In the genomic region with DNA sequence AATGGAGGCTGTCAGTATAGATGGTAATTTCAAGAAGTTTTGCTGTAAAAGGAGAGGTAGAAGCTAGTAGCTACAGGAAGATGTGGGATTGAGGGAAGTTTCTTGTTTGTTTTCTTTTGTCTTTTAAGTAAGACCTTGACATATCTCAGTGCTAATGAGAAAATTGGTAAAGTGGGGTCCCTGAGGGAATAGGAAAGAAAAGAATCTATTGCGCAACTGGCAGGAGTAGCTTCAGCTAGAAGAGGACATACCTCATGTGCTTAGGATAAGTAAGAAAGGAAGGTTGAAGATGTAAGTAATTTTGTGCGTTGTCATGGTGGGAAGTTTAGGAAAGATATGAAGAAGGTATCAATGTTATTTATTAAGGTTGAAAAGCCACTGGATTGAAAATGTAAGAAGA, we compare ENCODE assay signal across 17 cellular contexts. TPM values are rescaled to one million over a fixed set of nuclear protein-coding genes. Genes with fewer than 3 reads are reported as not detected.
A peak's percentile ranks its signal among the peaks of the same experiment; 100 is the strongest.
DNase-seq lines count a peak whose midpoint lies in the region; ATAC-seq, FAIRE-seq and TF ChIP-seq lines count a peak whose summit lies in the region.
"Had no signal": no experiment of that assay in that cellular context is flagged by ENCODE, and none has a peak within 500 bp of the region (broad histone marks: within the 10 kb centered on the region; RNA-seq: fewer than 3 reads in every experiment).

No MANE protein-coding gene starts in this region.

- no peak for TF ChIP-seq CTCF in HepG2 (CRISPR knock-in tag; IDR thresholded peaks at IDR 0.05)
- TF ChIP-seq CTCF in right lobe of liver (IDR thresholded peaks at IDR 0.05) = no peak
- no peak for TF ChIP-seq CTCF in K562 (IDR thresholded peaks at IDR 0.05 in 2 of 3, conservative IDR thresholded peaks at IDR 0.05 in 1 of 3; ENCODE audit: insufficient read depth in 2 of 3, low read depth in 1 of 3, low read length in 3 of 3)
- TF ChIP-seq CTCF in D721Med (IDR thresholded peaks at IDR 0.05; ENCODE audit: insufficient read depth, missing control alignments) = no peak

- no peaks in the 10 kb centered on the region for H3K4me1 ChIP-seq in HepG2 (ENCODE audit: insufficient read depth, low read length)
- H3K4me1 ChIP-seq in right lobe of liver = no peaks in the 10 kb centered on the region
- H3K4me1 ChIP-seq in K562 (replicated peaks in 1 of 2; ENCODE audit: control insufficient read depth in 2 of 2, insufficient read depth in 2 of 2, low read length in 2 of 2) = no peaks in the 10 kb centered on the region

- CTCF ChIA-PET in HepG2 (lab: Yijun Ruan, JAX; ENCODE audit: low intra/inter-chr PET ratio, low total read pairs) = no interaction called here
- CTCF ChIA-PET in K562 (lab: Yijun Ruan, JAX; ENCODE audit: low intra/inter-chr PET ratio) = no interaction called here

- H4K20me1 ChIP-seq in HepG2 (ENCODE audit: insufficient read depth, low read length) (no peaks in the 10 kb centered on the region), K562 (replicated peaks; ENCODE audit: control insufficient read depth, insufficient read depth, low read length) (no peaks in the 10 kb centered on the region)

- no peak for FAIRE-seq in HepG2 (lab: Jason Lieb, UNC)
- FAIRE-seq in K562 (lab: Jason Lieb, UNC) = no peak
- no peak for FAIRE-seq in D721Med (lab: Jason Lieb, UNC)
- FAIRE-seq: G401.6, H54, HTR-8/SVneo had no signal

- intact Hi-C loops in HepG2 (cut with micrococcal nuclease; ENCODE audit: unreplicated experiment) (no loop called here), right lobe of liver (cut with DNase I) (loop anchor here in 1 of 2 donors (10.0 kb wide), 1 partner anchor 245 kb away; no protein-coding TSS in a partner anchor), K562 (cut with micrococcal nuclease) (no loop called here)

- no peaks in the 10 kb centered on the region for H3K9me1 ChIP-seq in K562 (ENCODE audit: control insufficient read depth, insufficient read depth, low read length)

- H3K9me3 ChIP-seq in HepG2 (ENCODE audit: low read length) = no peaks in the 10 kb centered on the region
- H3K9me3 ChIP-seq in right lobe of liver = no peaks in the 10 kb centered on the region
- no peaks in the 10 kb centered on the region for H3K9me3 ChIP-seq in KOPT-K1 (ENCODE audit: insufficient read depth, low read length, poor library complexity, severe bottlenecking)
- no peaks in the 10 kb centered on the region for H3K9me3 ChIP-seq in K562 (replicated peaks; ENCODE audit: control insufficient read depth, insufficient read depth, low read depth, low read length)

- DNase-seq in HepG2 (ENCODE audit: low spot score) (no peak), right lobe of liver (no peak), K562 (ENCODE audit: extremely low read depth in 1 of 4, low spot score in 3 of 4) (no peak), D721Med (ENCODE audit: insufficient read length, low spot score) (no peak)
- no peak for DNase-seq in activated CD4-positive, alpha-beta T cell treated with anti-CD3 and anti-CD28 coated beads, Interleukin-2, amount 50 U/mL, for 4 hours
- DNase-seq: 8988T; C1 segment of cervical spinal cord; Calu3; CD4-positive, alpha-beta T cell; DMS79; EL had no signal

- H3K4me2 ChIP-seq in HepG2 (ENCODE audit: low read depth, low read length) (no peak overlapping the region), K562 (ENCODE audit: insufficient read depth, low read length) (no peak overlapping the region)

- H3K79me2 ChIP-seq in HepG2 (ENCODE audit: insufficient read depth, low read length) (no peaks in the 10 kb centered on the region), K562 (ENCODE audit: control insufficient read depth, insufficient read depth, low read length) (no peaks in the 10 kb centered on the region)

- in situ Hi-C loops in HepG2 (cut with HindIII; ENCODE audit: extremely low pct_ligation_motif_present, low pct_unique_long_range_greater_than_20kb) = loop anchor here (10.0 kb wide), 1 partner anchor 385 kb away; no protein-coding TSS in a partner anchor
- in situ Hi-C loops in K562 (cut with MboI) = no loop called here

- no peak overlapping the region for H2AFZ ChIP-seq in HepG2 (ENCODE audit: low read length)
- H2AFZ ChIP-seq in K562 (ENCODE audit: low read depth, low read length) = no peak overlapping the region

- BruUV-seq in HepG2 (replicated peaks; lab: Mats Ljungman, UMichigan) (no TSS peak), K562 (replicated peaks; lab: Mats Ljungman, UMichigan) (no TSS peak)

- WGBS in HepG2 (ENCODE audit: low lambda C conversion rate) = 47% methylated on average over 2 of the region's 2 CpGs
- 95% methylated on average over 2 of the region's 2 CpGs for WGBS in right lobe of liver (ENCODE audit: insufficient coverage, low coverage, low lambda C conversion rate, missing lambda C conversion rate)
- WGBS in K562 (ENCODE audit: insufficient coverage, low coverage, missing lambda C conversion rate) = 0% methylated on average over 2 of the region's 2 CpGs

- ATAC-seq in HepG2 = no peak
- ATAC-seq in right lobe of liver = no peak
- no peak for ATAC-seq in K562
- no peak for ATAC-seq in GM19452 (IDR thresholded peaks at IDR 0.05; ENCODE audit: unreplicated experiment)
- ATAC-seq: HCT116 had no signal

- POLR2A ChIA-PET in HepG2 (lab: Yijun Ruan, JAX) = no interaction called here
- POLR2A ChIA-PET in K562 (lab: Yijun Ruan, JAX) = no interaction called here

- H3K4me3 ChIP-seq in HepG2 (replicated peaks in 1 of 3; ENCODE audit: insufficient read depth in 1 of 3, low read depth in 2 of 3, low read length in 3 of 3) (no peak overlapping the region), right lobe of liver (no peak overlapping the region), K562 (no peak overlapping the region)

- TF ChIP-seq EP300 in HepG2 (IDR thresholded peaks at IDR 0.05; ENCODE audit: low read depth in 2 of 2, low read length in 2 of 2) = no peak
- no peak for TF ChIP-seq EP300 in HepG2 (CRISPR knock-in tag; IDR thresholded peaks at IDR 0.05; ENCODE audit: borderline replicate concordance)
- no peak for TF ChIP-seq EP300 in K562 (IDR thresholded peaks at IDR 0.05; ENCODE audit: low read length)

- TF ChIP-seq POLR2A in HepG2 (IDR thresholded peaks at IDR 0.05; ENCODE audit: insufficient read depth in 1 of 2, low read depth in 2 of 2, low read length in 2 of 2) (no peak), right lobe of liver (IDR thresholded peaks at IDR 0.05) (no peak), K562 (conservative IDR thresholded peaks at IDR 0.05) (no peak)

- no peak for TF ChIP-seq RAD21 in HepG2 (CRISPR knock-in tag; IDR thresholded peaks at IDR 0.05)
- no peak for TF ChIP-seq RAD21 in K562 (CRISPR knock-in tag; conservative IDR thresholded peaks at IDR 0.05 in 1 of 2, IDR thresholded peaks at IDR 0.05 in 1 of 2)

- no peak overlapping the region for H3K9ac ChIP-seq in HepG2 (ENCODE audit: insufficient read depth, low read depth, low read length)
- no peak overlapping the region for H3K9ac ChIP-seq in K562 (ENCODE audit: insufficient read depth in 1 of 2, low read depth in 2 of 2, low read length in 2 of 2)

- H3K27me3 ChIP-seq in HepG2 (ENCODE audit: control insufficient read depth in 1 of 2, insufficient read depth in 2 of 2, low read length in 2 of 2) (no peaks in the 10 kb centered on the region), right lobe of liver (no peaks in the 10 kb centered on the region), K562 (ENCODE audit: control insufficient read depth in 2 of 2, insufficient read depth in 2 of 2, low read length in 2 of 2) (no peaks in the 10 kb centered on the region)

- H3K27ac ChIP-seq in HepG2 (ENCODE audit: extremely low read length, insufficient read depth, low read length) (no peak overlapping the region), right lobe of liver (no peak overlapping the region), KOPT-K1 (ENCODE audit: low read depth, low read length, poor library complexity, severe bottlenecking) (peak overlapping the region; percentile 96), K562 (ENCODE audit: extremely low read depth, low read depth, low read length) (no peak overlapping the region)

- H3K36me3 ChIP-seq in HepG2 (replicated peaks in 1 of 2; ENCODE audit: control insufficient read depth in 1 of 2, insufficient read depth in 2 of 2, low read length in 2 of 2) = no peaks in the 10 kb centered on the region
- H3K36me3 ChIP-seq in right lobe of liver = no peaks in the 10 kb centered on the region
- no peaks in the 10 kb centered on the region for H3K36me3 ChIP-seq in KOPT-K1 (ENCODE audit: insufficient read depth, low read length)
- H3K36me3 ChIP-seq in K562 (ENCODE audit: control insufficient read depth, insufficient read depth, low read length) = no peaks in the 10 kb centered on the region

RNA-seq across cellular contexts. Expression of a gene that starts 8.4 kb away (rescaled TPM):
- total RNA-seq in HepG2 (2016; rRNA removed; fragmentation: Illumina TruSeq; extraction: Trizol) (0.60 and 0.86 TPM in 2 replicates), right lobe of liver (1 to 10 TPM; 1.1 to 4.1 (median 1.9) TPM), K562 (2014; rRNA removed) (0.08 and 0.09 TPM in 2 replicates), K562 (2014; rRNA removed; fragmentation: Illumina TruSeq; extraction: Trizol) (0.22 and 0.32 TPM in 2 replicates), K562 (2015; rRNA removed; fragmentation: Illumina TruSeq; extraction: Trizol) (0.49 and 0.54 TPM in 2 replicates), K562 (2021) (0.47 and 0.65 TPM in 2 replicates)
- total RNA-seq in HepG2 (2016; cell fraction: cytosol; rRNA removed; fragmentation: Illumina TruSeq; extraction: Trizol; ENCODE audit: low read depth) = under 0.01 and 0.26 TPM in 2 replicates
- 0.83 and 0.97 TPM in 2 replicates for total RNA-seq in HepG2 (2016; cell fraction: insoluble cytoplasmic fraction; rRNA removed; fragmentation: Illumina TruSeq; extraction: Trizol)
- total RNA-seq in HepG2 (2016; cell fraction: membrane; rRNA removed; fragmentation: Illumina TruSeq; extraction: Trizol) = 0.22 and 0.28 TPM in 2 replicates
- total RNA-seq in HepG2 (2016; cell fraction: nucleus; rRNA removed; fragmentation: Illumina TruSeq; extraction: Trizol) = 1.8 and 2.1 TPM in 2 replicates
- polyA plus RNA-seq in HepG2 (2011; rRNA removed) (0.18 and 0.35 TPM in 2 replicates), K562 (2011; rRNA removed) (0.08 and 0.29 TPM in 2 replicates), K562 (2014; fragmentation: Illumina TruSeq; extraction: Trizol) (0.22 and 0.24 TPM in 2 replicates), K562 (2014; fragmentation: Nextera tagmentation; extraction: Ambion mirVana) (under 1 TPM; 0.04 to 0.06 TPM), K562 (2014; rRNA removed) (0.04 and 0.07 TPM in 2 replicates)
- 0.13 and 0.22 TPM in 2 replicates for polyA plus RNA-seq in HepG2 (2011; cell fraction: cytosol; rRNA removed)
- polyA plus RNA-seq in HepG2 (2011; cell fraction: nucleus; rRNA removed) = 0.13 and 0.45 TPM in 2 replicates
- polyA plus RNA-seq in HepG2 (2012) = 0.09 and 0.27 TPM in 2 replicates
- polyA plus RNA-seq in HepG2 (2016; cell fraction: cytosol; fragmentation: Illumina TruSeq; extraction: Trizol; ENCODE audit: low read depth) = 0.09 and 0.10 TPM in 2 replicates
- polyA plus RNA-seq in HepG2 (2016; cell fraction: insoluble cytoplasmic fraction; fragmentation: Illumina TruSeq; extraction: Trizol; ENCODE audit: low read depth) = 0.30 and 0.37 TPM in 2 replicates
- 0.06 and 0.23 TPM in 2 replicates for polyA plus RNA-seq in HepG2 (2016; cell fraction: membrane; fragmentation: Illumina TruSeq; extraction: Trizol; ENCODE audit: low read depth)
- polyA plus RNA-seq in HepG2 (2016; cell fraction: nucleus; fragmentation: Illumina TruSeq; extraction: Trizol; ENCODE audit: insufficient read depth, low read depth) = 0.15 and 0.36 TPM in 2 replicates
- polyA minus RNA-seq in HepG2 (2011; rRNA and poly(A)+ RNA removed; ENCODE audit: low replicate concordance) = 1.7 and 5.0 TPM in 2 replicates
- polyA minus RNA-seq in HepG2 (2011; cell fraction: cytosol; rRNA and poly(A)+ RNA removed) = 0.88 and 0.99 TPM in 2 replicates
- polyA minus RNA-seq in HepG2 (2011; cell fraction: nucleus; rRNA and poly(A)+ RNA removed) = 1.7 and 3.2 TPM in 2 replicates
- total RNA-seq in K562 (2011; cell fraction: chromatin; rRNA removed; ENCODE audit: low replicate concordance) = 1.5 and 3.3 TPM in 2 replicates
- 0.67 and 1.6 TPM in 2 replicates for total RNA-seq in K562 (2011; cell fraction: nucleolus; rRNA removed)
- 1.1 and 1.6 TPM in 2 replicates for total RNA-seq in K562 (2011; cell fraction: nucleoplasm; rRNA removed)
- polyA plus RNA-seq in K562 (2011; cell fraction: cytosol; rRNA removed) = 0.09 and 0.15 TPM in 2 replicates
- 0.37 and 0.38 TPM in 2 replicates for polyA plus RNA-seq in K562 (2011; cell fraction: nucleus; rRNA removed)
- polyA plus RNA-seq in K562 (2012) = 0.22 and 0.42 TPM in 2 replicates
- polyA minus RNA-seq in K562 (2011; rRNA and poly(A)+ RNA removed) = 0.51 and 2.4 TPM in 2 replicates
- polyA minus RNA-seq in K562 (2011; cell fraction: cytosol; rRNA and poly(A)+ RNA removed) = 0.38 and 0.73 TPM in 2 replicates
- 1.1 and 1.8 TPM in 2 replicates for polyA minus RNA-seq in K562 (2011; cell fraction: nucleus; rRNA and poly(A)+ RNA removed)
